ENCODE assay signal across 20 cellular contexts in the genomic region with DNA sequence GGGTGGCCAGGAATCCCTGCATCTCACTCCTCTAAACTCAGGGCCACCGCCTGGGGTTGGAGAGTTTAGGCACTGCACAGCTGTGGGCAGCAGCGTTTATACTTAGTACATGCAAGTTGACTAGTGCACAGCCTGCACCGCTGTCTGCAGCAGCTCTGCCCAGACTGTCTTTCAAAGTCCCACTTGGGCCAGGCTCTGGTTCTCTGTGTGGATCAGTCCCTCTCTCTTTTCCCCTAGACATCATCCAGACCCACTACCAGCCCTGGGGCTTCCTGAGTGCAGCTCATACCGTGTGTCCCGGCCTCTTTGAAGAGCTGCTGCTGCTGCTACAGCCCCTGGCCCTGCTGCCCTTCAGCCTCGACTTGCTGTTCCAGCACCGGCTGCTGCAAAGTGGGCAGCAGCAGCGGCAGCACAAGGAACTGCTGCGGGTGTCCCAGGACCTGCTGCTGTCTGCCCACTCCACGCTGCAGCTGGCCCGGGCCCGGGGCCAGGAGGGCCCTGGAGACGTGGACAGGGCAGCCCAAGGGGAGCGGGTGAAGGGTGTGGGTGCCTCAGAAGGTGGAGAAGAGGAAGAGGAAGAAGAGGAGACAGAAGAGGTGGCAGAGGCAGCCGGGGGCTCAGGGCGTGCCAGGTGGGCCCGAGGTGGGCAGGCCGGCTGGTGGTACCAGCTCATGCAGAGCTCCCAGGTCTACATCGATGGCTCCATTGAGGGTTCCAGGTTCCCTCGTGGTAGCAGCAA. TPM values are rescaled to one million over a fixed set of nuclear protein-coding genes. Genes with fewer than 3 reads are reported as not detected.
DNase-seq lines count a peak whose midpoint lies in the region; ATAC-seq and TF ChIP-seq lines count a peak whose summit lies in the region.
"Had no signal": no experiment of that assay in that cellular context is flagged by ENCODE, and none has a peak within 500 bp of the region (broad histone marks: within the 10 kb centered on the region; RNA-seq: fewer than 3 reads in every experiment).

No MANE protein-coding gene starts in this region.

- no peak overlapping the region for H3K18ac ChIP-seq in IMR-90 (ENCODE audit: low read depth, low read length)

- H3K9me3 ChIP-seq in IMR-90 (ENCODE audit: control insufficient read depth, insufficient read depth, low read length): no peaks in the 10 kb centered on the region

- peaks cover 19 to 44% of the 10 kb centered on the region in 2 experiments; a peak in 3 of 4 replicates for H3K79me1 ChIP-seq in IMR-90 (ENCODE audit: low read depth in 1 of 2, low read length in 2 of 2)

- peak overlapping the region; percentile 23 for H2AFZ ChIP-seq in IMR-90 (replicated peaks; ENCODE audit: low read length, poor library complexity)
- H2AFZ ChIP-seq: GM23338 had no signal

- no TSS peak for BruUV-seq in IMR-90 (replicated peaks; lab: Mats Ljungman, UMichigan)

- H2BK120ac ChIP-seq in IMR-90 (ENCODE audit: low read depth, low read length): no peak overlapping the region

- H3K27me3 Mint-ChIP-seq in HFFc6 (ENCODE audit: insufficient read depth): peaks cover 14% of the 10 kb centered on the region
- no peaks in the 10 kb centered on the region for H3K27me3 Mint-ChIP-seq in activated T-helper 1 cell treated with anti-CD3 and anti-CD28 coated beads, Interleukin-12 subunit alpha, Interleukin-12 subunit beta, Interleukin-2, Interleukin-4 antibody, amounts not matched to agents 30 ng/mL and 10 ng/mL and 1 ng/mL, durations not matched to agents 14 hours and 24 hours and 36 hours (ENCODE audit: insufficient read depth)
- H3K27me3 Mint-ChIP-seq: IgD-negative memory B cell had no signal

- H3K4me1 ChIP-seq in IMR-90 (ENCODE audit: control insufficient read depth, insufficient read depth, low read length): peaks cover 2% of the 10 kb centered on the region; the same call in 1 of the 2 replicates

- H2AK9ac ChIP-seq in IMR-90 (replicated peaks; ENCODE audit: low read depth, low read length, poor library complexity): no peak overlapping the region

- peaks cover 71% of the 10 kb centered on the region for H3K36me3 ChIP-seq in IMR-90 (ENCODE audit: control insufficient read depth, insufficient read depth, low read length)

- H3K4me3 Mint-ChIP-seq in stimulated activated effector memory CD8-positive, alpha-beta T cell treated with anti-CD3 and anti-CD28 coated beads, Interleukin-12 subunit alpha, Interleukin-12 subunit beta, amount 100 ng/mL, for 72 hours: no peak overlapping the region
- no peak overlapping the region for H3K4me3 Mint-ChIP-seq in HFFc6
- no peak overlapping the region for H3K4me3 Mint-ChIP-seq in activated T-helper 1 cell treated with anti-CD3 and anti-CD28 coated beads, Interleukin-12 subunit alpha, Interleukin-12 subunit beta, Interleukin-2, Interleukin-4 antibody, amounts not matched to agents 30 ng/mL and 10 ng/mL and 1 ng/mL, durations not matched to agents 14 hours and 24 hours and 36 hours
- H3K4me3 Mint-ChIP-seq: CD4-positive, CD25-positive, alpha-beta regulatory T cell; GM23338; IgD-negative memory B cell had no signal

- H3K14ac ChIP-seq in IMR-90 (replicated peaks; ENCODE audit: low read depth, low read length): no peak overlapping the region

- TF ChIP-seq RAD21 in IMR-90 (IDR thresholded peaks at IDR 0.05; ENCODE audit: low read length): no peak

- no peak for DNase-seq in IMR-90
- DNase-seq in RWPE1 (ENCODE audit: low spot score): no peak
- DNase-seq in dorsolateral prefrontal cortex: no peak
- DNase-seq in stimulated activated effector memory CD8-positive, alpha-beta T cell treated with anti-CD3 and anti-CD28 coated beads, Interleukin-12 subunit alpha, Interleukin-12 subunit beta, amount 100 ng/mL, for 72 hours (ENCODE audit: low spot score in 2 of 2): no peak
- no peak for DNase-seq in NCI-H82 (lab: John Stamatoyannopoulos, UW)
- no peak for DNase-seq in HFFc6
- DNase-seq in activated T-helper 1 cell treated with anti-CD3 and anti-CD28 coated beads, Interleukin-12 subunit alpha, Interleukin-12 subunit beta, Interleukin-2, Interleukin-4 antibody, amounts not matched to agents 30 ng/mL and 10 ng/mL and 1 ng/mL, durations not matched to agents 14 hours and 24 hours and 36 hours (ENCODE audit: low spot score): no peak
- DNase-seq: CD4-positive, CD25-positive, alpha-beta regulatory T cell; HCEC 1CT; Karpas-422; NCI-H1417; NCI-H1694 treated with DMSO at 0.1 percent for 48 hours; NCI-H2081 treated with DMSO at 0.1 percent for 48 hours; NCI-H2171 treated with DMSO at 0.1 percent for 48 hours; NCI-H446; NCI-H526; SHP77 treated with DMSO at 0.1 percent for 48 hours had no signal

- in situ Hi-C loops in IMR-90 (cut with MboI; ENCODE audit: low sequenced_read_pairs): no loop called here

- H3K4me1 Mint-ChIP-seq in stimulated activated effector memory CD8-positive, alpha-beta T cell treated with anti-CD3 and anti-CD28 coated beads, Interleukin-12 subunit alpha, Interleukin-12 subunit beta, amount 100 ng/mL, for 72 hours: peaks cover 11% of the 10 kb centered on the region
- no peaks in the 10 kb centered on the region for H3K4me1 Mint-ChIP-seq in HFFc6 (ENCODE audit: low read depth)
- H3K4me1 Mint-ChIP-seq in activated T-helper 1 cell treated with anti-CD3 and anti-CD28 coated beads, Interleukin-12 subunit alpha, Interleukin-12 subunit beta, Interleukin-2, Interleukin-4 antibody, amounts not matched to agents 30 ng/mL and 10 ng/mL and 1 ng/mL, durations not matched to agents 14 hours and 24 hours and 36 hours (ENCODE audit: low read depth): peaks cover 7% of the 10 kb centered on the region

- no peaks in the 10 kb centered on the region for H3K36me3 Mint-ChIP-seq in stimulated activated effector memory CD8-positive, alpha-beta T cell treated with anti-CD3 and anti-CD28 coated beads, Interleukin-12 subunit alpha, Interleukin-12 subunit beta, amount 100 ng/mL, for 72 hours
- peaks cover 32% of the 10 kb centered on the region for H3K36me3 Mint-ChIP-seq in HFFc6 (ENCODE audit: low read depth)
- H3K36me3 Mint-ChIP-seq in activated T-helper 1 cell treated with anti-CD3 and anti-CD28 coated beads, Interleukin-12 subunit alpha, Interleukin-12 subunit beta, Interleukin-2, Interleukin-4 antibody, amounts not matched to agents 30 ng/mL and 10 ng/mL and 1 ng/mL, durations not matched to agents 14 hours and 24 hours and 36 hours (ENCODE audit: low read depth): no peaks in the 10 kb centered on the region

- intact Hi-C loops in IMR-90 (cut with micrococcal nuclease) (loop anchor here (10.0 kb wide), 1 partner anchor 285 kb away; no protein-coding TSS in a partner anchor), dorsolateral prefrontal cortex (cut with DNase I) (loop anchor here (5.0 kb wide), 2 partner anchors 37 to 42 kb away; no protein-coding TSS in a partner anchor)
- intact Hi-C loops in activated T-helper 1 cell treated with anti-CD3 and anti-CD28 coated beads, Interleukin-12 subunit alpha, Interleukin-12 subunit beta, Interleukin-2, Interleukin-4 antibody, amounts not matched to agents 30 ng/mL and 10 ng/mL and 1 ng/mL, durations not matched to agents 14 hours and 24 hours and 36 hours (cut with micrococcal nuclease): no loop called here

- H3K9me1 ChIP-seq in IMR-90 (ENCODE audit: insufficient read depth, low read length): peaks cover 6% of the 10 kb centered on the region; the same call in 1 of the 2 replicates

- POLR2A ChIA-PET in IMR-90 (lab: Charles Lee; ENCODE audit: unreplicated experiment): no interaction called here
- POLR2A ChIA-PET in RWPE1 (lab: Yijun Ruan, JAX; ENCODE audit: low non-redundant PET): no interaction called here

- WGBS in IMR-90 (ENCODE audit: extremely low coverage in 2 of 2, insufficient read length in 1 of 2), 2 experiments: 93% methylated on average over 5 of the region's 20 CpGs; no CpG with 5 or more reads in 1 of the 2 experiments

- no peak for ATAC-seq in IMR-90 (ENCODE audit: low read depth)
- peak; percentile 12 for ATAC-seq in stimulated activated effector memory CD8-positive, alpha-beta T cell treated with anti-CD3 and anti-CD28 coated beads, Interleukin-12 subunit alpha, Interleukin-12 subunit beta, amount 100 ng/mL, for 72 hours
- ATAC-seq: GM23338 had no signal

- no peak overlapping the region for H3K4me2 ChIP-seq in IMR-90 (ENCODE audit: low read depth, low read length)
- H3K4me2 ChIP-seq: GM23338 had no signal

- CTCF ChIA-PET in IMR-90 (lab: Yijun Ruan, JAX): interaction anchor here (1.8 kb wide), 1 partner anchor 71 kb away, joined by 6 read pairs; the partner anchor contains the start of gene RUSC2
- CTCF ChIA-PET in RWPE1 (lab: Yijun Ruan, JAX): interaction anchor here (1.3 kb wide), 1 partner anchor 79 kb away, joined by 3 read pairs; no protein-coding TSS in a partner anchor

- no peak overlapping the region for H2BK15ac ChIP-seq in IMR-90 (ENCODE audit: low read depth, low read length)

- H3K27ac ChIP-seq in IMR-90 (ENCODE audit: insufficient read depth, low read length) (no peak overlapping the region), RWPE1 (peak overlapping the region; percentile 6), dorsolateral prefrontal cortex (peak overlapping the region in 47 of 59 donors; percentile 1 to 80 (median 61))
- H3K27ac ChIP-seq: SK-N-MC had no signal

- no peak overlapping the region for H3K56ac ChIP-seq in IMR-90 (ENCODE audit: extremely low read depth, insufficient read depth, low read length)

- H3K27ac Mint-ChIP-seq in stimulated activated effector memory CD8-positive, alpha-beta T cell treated with anti-CD3 and anti-CD28 coated beads, Interleukin-12 subunit alpha, Interleukin-12 subunit beta, amount 100 ng/mL, for 72 hours: no peak overlapping the region
- H3K27ac Mint-ChIP-seq in HFFc6: no peak overlapping the region
- no peak overlapping the region for H3K27ac Mint-ChIP-seq in activated T-helper 1 cell treated with anti-CD3 and anti-CD28 coated beads, Interleukin-12 subunit alpha, Interleukin-12 subunit beta, Interleukin-2, Interleukin-4 antibody, amounts not matched to agents 30 ng/mL and 10 ng/mL and 1 ng/mL, durations not matched to agents 14 hours and 24 hours and 36 hours
- H3K27ac Mint-ChIP-seq: CD4-positive, CD25-positive, alpha-beta regulatory T cell; IgD-negative memory B cell had no signal

- H4K20me1 ChIP-seq in IMR-90 (ENCODE audit: insufficient read depth, low read length): peaks cover 11% of the 10 kb centered on the region

- no peak overlapping the region for H2BK5ac ChIP-seq in IMR-90 (ENCODE audit: low read depth, low read length, poor library complexity, severe bottlenecking)

- H2AK5ac ChIP-seq in IMR-90 (ENCODE audit: low read depth, low read length): no peak overlapping the region

- H4K91ac ChIP-seq in IMR-90 (ENCODE audit: insufficient read depth, low read depth, low read length): no peak overlapping the region

- no peaks in the 10 kb centered on the region for H3K9me3 Mint-ChIP-seq in stimulated activated effector memory CD8-positive, alpha-beta T cell treated with anti-CD3 and anti-CD28 coated beads, Interleukin-12 subunit alpha, Interleukin-12 subunit beta, amount 100 ng/mL, for 72 hours
- H3K9me3 Mint-ChIP-seq in HFFc6: no peaks in the 10 kb centered on the region
- H3K9me3 Mint-ChIP-seq in activated T-helper 1 cell treated with anti-CD3 and anti-CD28 coated beads, Interleukin-12 subunit alpha, Interleukin-12 subunit beta, Interleukin-2, Interleukin-4 antibody, amounts not matched to agents 30 ng/mL and 10 ng/mL and 1 ng/mL, durations not matched to agents 14 hours and 24 hours and 36 hours: no peaks in the 10 kb centered on the region
- H3K9me3 Mint-ChIP-seq: CD4-positive, CD25-positive, alpha-beta regulatory T cell; GM23338; IgD-negative memory B cell had no signal

- H3K27me3 ChIP-seq in IMR-90 (ENCODE audit: control insufficient read depth, insufficient read depth, low read length): no peaks in the 10 kb centered on the region
- no peaks in the 10 kb centered on the region for H3K27me3 ChIP-seq in dorsolateral prefrontal cortex

- TF ChIP-seq CTCF in IMR-90 (conservative IDR thresholded peaks at IDR 0.05; ENCODE audit: low read depth, low read length): no peak
- TF ChIP-seq CTCF in RWPE1 (conservative IDR thresholded peaks at IDR 0.05; ENCODE audit: low read depth): no peak
- no peak for TF ChIP-seq CTCF in dorsolateral prefrontal cortex (IDR thresholded peaks at IDR 0.05 in 54 of 56, conservative IDR thresholded peaks at IDR 0.05 in 2 of 56; ENCODE audit: low read depth in 1 of 56, partially characterized antibody in 56 of 56)
- no peak for TF ChIP-seq CTCF in HFFc6 (IDR thresholded peaks at IDR 0.05)

- TF ChIP-seq POLR2A in IMR-90 (IDR thresholded peaks at IDR 0.05; ENCODE audit: low read depth, low read length): no peak

- no peak overlapping the region for H3K9ac ChIP-seq in IMR-90 (ENCODE audit: low read depth, low read length)

- H3K23ac ChIP-seq in IMR-90 (ENCODE audit: low read depth, low read length): no peak overlapping the region

- H3K4ac ChIP-seq in IMR-90 (ENCODE audit: low read depth, low read length): no peak overlapping the region

- no peak overlapping the region for H4K8ac ChIP-seq in IMR-90 (ENCODE audit: low read depth in 2 of 2, low read length in 2 of 2)

- H3K4me3 ChIP-seq in IMR-90 (ENCODE audit: insufficient read depth, low read depth, low read length) (no peak overlapping the region), dorsolateral prefrontal cortex (no peak overlapping the region)
- H3K4me3 ChIP-seq: GM23338, SK-N-MC had no signal

- H2BK20ac ChIP-seq in IMR-90 (ENCODE audit: low read depth, low read length): no peak overlapping the region

- H4K5ac ChIP-seq in IMR-90 (ENCODE audit: low read depth, low read length): no peak overlapping the region

- dilution Hi-C loops in IMR-90 (cut with HindIII; ENCODE audit: low sequenced_read_pairs, unreplicated experiment): no loop called here

RNA-seq across cellular contexts. Expression of gene TESK1, which starts 45.1 kb away (rescaled TPM):
- 3.1 and 3.4 TPM in 2 replicates for total RNA-seq in IMR-90 (2012; rRNA removed)
- polyA plus RNA-seq in IMR-90 (2012; rRNA removed): 21.0 and 22.9 TPM in 2 replicates
- polyA plus RNA-seq in IMR-90 (2012; cell fraction: cytosol; rRNA removed): 17.6 and 18.1 TPM in 2 replicates
- 111 and 120 TPM in 2 replicates for polyA plus RNA-seq in IMR-90 (2012; cell fraction: nucleus; rRNA removed; ENCODE audit: low replicate concordance)
- total RNA-seq in dorsolateral prefrontal cortex: 10 to 100 TPM; 37.3 to 76.3 (median 48.8) TPM
- total RNA-seq in HFFc6 (2021; fragmentation: NEBNext Ultra II Directional; extraction: Animal tissue kit (Norgen Biotek cat#: 25700)): 10 to 100 TPM; 25.4 to 33.2 (median 28.5) TPM
- total RNA-seq in activated T-helper 1 cell treated with anti-CD3 and anti-CD28 coated beads, Interleukin-12 subunit alpha, Interleukin-12 subunit beta, Interleukin-2, Interleukin-4 antibody, amounts not matched to agents 30 ng/mL and 10 ng/mL and 1 ng/mL, durations not matched to agents 14 hours and 24 hours and 36 hours: 61.5 and 62.1 TPM in 2 replicates

RNA-seq across cellular contexts. Expression of gene CD72, which starts 58.3 kb away (rescaled TPM):
- 0.36 TPM in 1 of 2 replicates, not detected in the other for total RNA-seq in IMR-90 (2012; rRNA removed)
- polyA plus RNA-seq in IMR-90 (2012; rRNA removed): 0.09 and 0.58 TPM in 2 replicates
- polyA plus RNA-seq in IMR-90 (2012; cell fraction: cytosol; rRNA removed): 0.06 and 0.46 TPM in 2 replicates
- 5.8 and 7.9 TPM in 2 replicates for polyA plus RNA-seq in IMR-90 (2012; cell fraction: nucleus; rRNA removed; ENCODE audit: low replicate concordance)
- 1 to 10 TPM in 110 of 120 experiments, under 1 TPM in 10; 0.48 to 5.7 (median 2.3) TPM for total RNA-seq in dorsolateral prefrontal cortex
- under 1 TPM; 0.37 to 0.87 (median 0.49) TPM for total RNA-seq in HFFc6 (2021; fragmentation: NEBNext Ultra II Directional; extraction: Animal tissue kit (Norgen Biotek cat#: 25700))
- 8.3 and 9.6 TPM in 2 replicates for total RNA-seq in activated T-helper 1 cell treated with anti-CD3 and anti-CD28 coated beads, Interleukin-12 subunit alpha, Interleukin-12 subunit beta, Interleukin-2, Interleukin-4 antibody, amounts not matched to agents 30 ng/mL and 10 ng/mL and 1 ng/mL, durations not matched to agents 14 hours and 24 hours and 36 hours
